Comparison of ENCODE assay signal across 13 cellular contexts in genomic region chr22:23697031-23697970, GRCh38. TPM values are rescaled to one million over a fixed set of nuclear protein-coding genes. Genes with fewer than 3 reads are reported as not detected.
DNase-seq lines count a peak whose midpoint lies in the region; ATAC-seq, FAIRE-seq and TF ChIP-seq lines count a peak whose summit lies in the region.
"Had no signal": no experiment of that assay in that cellular context is flagged by ENCODE, and none has a peak within 500 bp of the region (broad histone marks: within the 10 kb centered on the region; RNA-seq: fewer than 3 reads in every experiment).

No MANE protein-coding gene starts in this region.

- H2BK15ac ChIP-seq in mesendoderm (replicated peaks; ENCODE audit: low read depth) = no peak overlapping the region

- H3K4me3 ChIP-seq in CD8-positive, alpha-beta T cell (ENCODE audit: low read depth, low read length) = peak overlapping the region; percentile 67
- H3K4me3 ChIP-seq in GM12878 = no peak overlapping the region
- no peak overlapping the region for H3K4me3 ChIP-seq in MM.1S (ENCODE audit: low read length)
- no peak overlapping the region for H3K4me3 ChIP-seq in suprapubic skin
- H3K4me3 ChIP-seq in mesendoderm (ENCODE audit: low read length) = no peak overlapping the region

- H3K36me3 Mint-ChIP-seq in CD8-positive, alpha-beta T cell = peaks cover 72% of the 10 kb centered on the region
- peaks cover 46% of the 10 kb centered on the region for H3K36me3 Mint-ChIP-seq in nephron progenitor cell (ENCODE audit: low read depth)

- H3K79me2 ChIP-seq in GM12878 (ENCODE audit: control insufficient read depth, insufficient read depth, low read length) (no peaks in the 10 kb centered on the region), MM.1S (ENCODE audit: low read length) (peaks cover 17% of the 10 kb centered on the region), mesendoderm (ENCODE audit: control insufficient read depth, insufficient read depth, low read length) (peaks cover 2% of the 10 kb centered on the region)

- TF ChIP-seq RAD21 in GM12878 (IDR thresholded peaks at IDR 0.05; ENCODE audit: insufficient read depth, low read depth, low read length) = no peak

- H2AK5ac ChIP-seq in mesendoderm (ENCODE audit: low read length) = no peak overlapping the region

- H4K20me1 ChIP-seq in GM12878 (ENCODE audit: control insufficient read depth, insufficient read depth) (no peaks in the 10 kb centered on the region), MM.1S (ENCODE audit: insufficient read depth, low read length) (no peaks in the 10 kb centered on the region)

- no peak overlapping the region for H2AFZ ChIP-seq in GM12878 (ENCODE audit: control insufficient read depth, low read depth, low read length)
- H2AFZ ChIP-seq in MM.1S (ENCODE audit: low read length) = no peak overlapping the region

- TF ChIP-seq EP300 in GM12878 (IDR thresholded peaks at IDR 0.05; ENCODE audit: borderline replicate concordance in 1 of 2, control insufficient read depth in 1 of 2, low read depth in 2 of 2, low read length in 2 of 2) = no peak
- TF ChIP-seq EP300 in suprapubic skin (IDR thresholded peaks at IDR 0.05) = no peak

- H4K8ac ChIP-seq in mesendoderm (ENCODE audit: low read depth, low read length) = no peak overlapping the region

- H3K18ac ChIP-seq in mesendoderm (ENCODE audit: low read length) = no peak overlapping the region

- no peak overlapping the region for H3K56ac ChIP-seq in mesendoderm (ENCODE audit: low read length)

- SMC1A ChIA-PET in GM12878 (lab: Charles Lee; ENCODE audit: uncharacterized antibody, unreplicated experiment) = interaction anchor here (0.8 to 1.4 kb wide), 2 partner anchors 29 to 149 kb away, joined by 3 to 4 read pairs; no protein-coding TSS in a partner anchor

- no peaks in the 10 kb centered on the region for H3K9me3 ChIP-seq in CD8-positive, alpha-beta T cell (ENCODE audit: low read length)
- H3K9me3 ChIP-seq in KOPT-K1 (ENCODE audit: insufficient read depth, low read length, poor library complexity, severe bottlenecking) (peaks cover 6% of the 10 kb centered on the region), GM12878 (replicated peaks; ENCODE audit: control insufficient read depth, insufficient read depth, low read length) (no peaks in the 10 kb centered on the region), MM.1S (replicated peaks; ENCODE audit: insufficient read depth, low read length) (no peaks in the 10 kb centered on the region), suprapubic skin (no peaks in the 10 kb centered on the region)

- H3K4me1 Mint-ChIP-seq in CD8-positive, alpha-beta T cell (ENCODE audit: low read depth) = peaks cover 61% of the 10 kb centered on the region
- no peaks in the 10 kb centered on the region for H3K4me1 Mint-ChIP-seq in nephron progenitor cell

- peak overlapping the region; percentile 80; the same call in 1 of the 2 replicates for H3K4me2 ChIP-seq in GM12878 (ENCODE audit: control insufficient read depth, insufficient read depth)
- no peak overlapping the region for H3K4me2 ChIP-seq in MM.1S (ENCODE audit: low read depth, low read length)
- H3K4me2 ChIP-seq in mesendoderm (ENCODE audit: low read length) = no peak overlapping the region

- H3K27ac Mint-ChIP-seq in CD8-positive, alpha-beta T cell = peak overlapping the region; percentile 100
- H3K27ac Mint-ChIP-seq in nephron progenitor cell = peak overlapping the region; percentile 84

- POLR2A ChIA-PET in CD8-positive, alpha-beta T cell (lab: Charles Lee) = interaction anchor here (0.8 to 4.2 kb wide), 15 partner anchors 12 to 197 kb away, joined by 3 to 36 read pairs (median 4); partner anchors contain the start of genes C22orf15, CHCHD10, MIF and SLC2A11
- POLR2A ChIA-PET in GM12878 (lab: Charles Lee) = interaction anchor here (1.2 kb wide), 1 partner anchor 20 kb away, joined by 3 read pairs; no protein-coding TSS in a partner anchor

- no TSS peak for BruUV-seq in GM12878 (replicated peaks; lab: Mats Ljungman, UMichigan)

- peaks cover 42% of the 10 kb centered on the region for H3K4me1 ChIP-seq in CD8-positive, alpha-beta T cell (ENCODE audit: insufficient read depth, low read length)
- H3K4me1 ChIP-seq in GM12878 (ENCODE audit: control insufficient read depth, insufficient read depth, low read length) (peaks cover 15% of the 10 kb centered on the region), MM.1S (ENCODE audit: low read length) (no peaks in the 10 kb centered on the region), suprapubic skin (no peaks in the 10 kb centered on the region), mesendoderm (ENCODE audit: control insufficient read depth, low read depth, low read length) (no peaks in the 10 kb centered on the region)

- H3K79me1 ChIP-seq in mesendoderm (ENCODE audit: low read length) = peaks cover 8% of the 10 kb centered on the region

- ATAC-seq in CD8-positive, alpha-beta T cell = no peak
- no peak for ATAC-seq in GM12878

- peak overlapping the region; percentile 92 for H3K27ac ChIP-seq in CD8-positive, alpha-beta T cell (ENCODE audit: low read depth, low read length)
- H3K27ac ChIP-seq in KOPT-K1 (ENCODE audit: low read depth, low read length, poor library complexity, severe bottlenecking) (peak overlapping the region; percentile 98), GM12878 (ENCODE audit: control insufficient read depth, insufficient read depth) (peak overlapping the region; percentile 89), MM.1S (ENCODE audit: low read length) (no peak overlapping the region), suprapubic skin (no peak overlapping the region), mesendoderm (ENCODE audit: low read depth, low read length) (no peak overlapping the region)

- no peak for TF ChIP-seq POLR2A in GM12878 (IDR thresholded peaks at IDR 0.05; ENCODE audit: low read depth, low read length)
- no peak for TF ChIP-seq POLR2A in suprapubic skin (IDR thresholded peaks at IDR 0.05)

- H4K5ac ChIP-seq in mesendoderm (ENCODE audit: low read length) = no peak overlapping the region

- no peak for DNase-seq in CD8-positive, alpha-beta T cell
- DNase-seq in GM12878 (ENCODE audit: low read depth, low spot score) = no peak
- DNase-seq in nephron progenitor cell = no peak
- DNase-seq in MM.1S = no peak
- DNase-seq in NCI-H2227 treated with DMSO at 0.1 percent for 48 hours (lab: John Stamatoyannopoulos, UW) = no peak
- DNase-seq in suprapubic skin (ENCODE audit: low spot score in 2 of 2) = no peak
- DNase-seq in mesendoderm = no peak
- DNase-seq: IMR-90, NCI-H1417 treated with DMSO at 0.1 percent for 48 hours, NCI-H510A treated with DMSO at 0.1 percent for 48 hours had no signal

- no peaks in the 10 kb centered on the region for H3F3A ChIP-seq in MM.1S (ENCODE audit: insufficient read depth, low read length)

- no peak overlapping the region for H3K23ac ChIP-seq in mesendoderm (ENCODE audit: low read length)

- peak overlapping the region; percentile 98 for H3K4me3 Mint-ChIP-seq in CD8-positive, alpha-beta T cell
- no peak overlapping the region for H3K4me3 Mint-ChIP-seq in nephron progenitor cell

- H3K4ac ChIP-seq in mesendoderm (ENCODE audit: low read depth, low read length) = no peak overlapping the region

- no peak for TF ChIP-seq CTCF in CD8-positive, alpha-beta T cell (IDR thresholded peaks at IDR 0.05)
- no peak for TF ChIP-seq CTCF in GM12878 (IDR thresholded peaks at IDR 0.05 in 2 of 3, conservative IDR thresholded peaks at IDR 0.05 in 1 of 3; ENCODE audit: control insufficient read depth in 2 of 3, extremely low read depth in 1 of 3, insufficient read depth in 1 of 3, low read depth in 3 of 3, low read length in 3 of 3)
- no peak for TF ChIP-seq CTCF in nephron progenitor cell (IDR thresholded peaks at IDR 0.05)
- TF ChIP-seq CTCF in MM.1S (IDR thresholded peaks at IDR 0.05; ENCODE audit: low read length) = no peak
- TF ChIP-seq CTCF in suprapubic skin (IDR thresholded peaks at IDR 0.05) = no peak

- no peaks in the 10 kb centered on the region for H3K9me2 ChIP-seq in MM.1S (replicated peaks; ENCODE audit: insufficient read depth, low read length)

- H3K27me3 ChIP-seq in CD8-positive, alpha-beta T cell (ENCODE audit: insufficient read depth, low read length) = no peaks in the 10 kb centered on the region
- H3K27me3 ChIP-seq in GM12878 (replicated peaks in 1 of 2; ENCODE audit: control insufficient read depth in 2 of 2, insufficient read depth in 2 of 2, low read length in 1 of 2) (no peaks in the 10 kb centered on the region), MM.1S (replicated peaks; ENCODE audit: insufficient read depth, low read length) (no peaks in the 10 kb centered on the region), suprapubic skin (no peaks in the 10 kb centered on the region), mesendoderm (ENCODE audit: insufficient read depth, low read length, poor library complexity) (no peaks in the 10 kb centered on the region)

- in situ Hi-C loops in GM12878 (cut with MboI) = no loop called here

- H2BK5ac ChIP-seq in mesendoderm (ENCODE audit: low read length) = no peak overlapping the region

- H2BK120ac ChIP-seq in mesendoderm (ENCODE audit: low read depth, low read length) = no peak overlapping the region

- H3K9ac ChIP-seq in GM12878 (ENCODE audit: control insufficient read depth, insufficient read depth, low read length) (peak overlapping the region; percentile 68), MM.1S (ENCODE audit: low read length) (no peak overlapping the region), mesendoderm (ENCODE audit: low read length) (no peak overlapping the region)

- intact Hi-C loops in CD8-positive, alpha-beta T cell (cut with DNase I, micrococcal nuclease) = loop anchor here (5.0 kb wide), 4 partner anchors 55 to 140 kb away; partner anchors contain the start of genes CHCHD10 (in 1 of the 2), DERL3 (in 1 of the 2), SMARCB1 (in 1 of the 2) and VPREB3 (in 1 of the 2)
- intact Hi-C loops in GM12878 (cut with micrococcal nuclease; ENCODE audit: unreplicated experiment) = no loop called here

- peaks cover 5% of the 10 kb centered on the region for H3K9me3 Mint-ChIP-seq in CD8-positive, alpha-beta T cell
- no peaks in the 10 kb centered on the region for H3K9me3 Mint-ChIP-seq in nephron progenitor cell

- H3K27me3 Mint-ChIP-seq in CD8-positive, alpha-beta T cell (ENCODE audit: low read depth) = no peaks in the 10 kb centered on the region
- no peaks in the 10 kb centered on the region for H3K27me3 Mint-ChIP-seq in nephron progenitor cell (ENCODE audit: low read depth, poor library complexity)

- RAD21 ChIA-PET in GM12878 (lab: Charles Lee; ENCODE audit: unreplicated experiment) = no interaction called here

- CTCF ChIA-PET in CD8-positive, alpha-beta T cell (lab: Charles Lee) = interaction anchor here (0.6 to 1.8 kb wide), 3 partner anchors 15 to 152 kb away, joined by 3 to 7 read pairs (median 4); no protein-coding TSS in a partner anchor
- CTCF ChIA-PET in GM12878 (lab: Yijun Ruan, JAX) = interaction anchor here (0.6 kb wide), 2 partner anchors 9 to 272 kb away, joined by 3 read pairs; no protein-coding TSS in a partner anchor

- 96% methylated on average over 11 of the region's 11 CpGs for WGBS in GM12878 (ENCODE audit: insufficient coverage, insufficient replicate concordance, low lambda C conversion rate, missing lambda C conversion rate)
- WGBS in suprapubic skin = 81% methylated on average over 6 of the region's 11 CpGs
- no CpG with 5 or more reads among the region's 11 CpGs for WGBS in mesendoderm (ENCODE audit: extremely low coverage, insufficient coverage, low lambda C conversion rate)

- peaks cover 25% of the 10 kb centered on the region for H3K36me3 ChIP-seq in CD8-positive, alpha-beta T cell (ENCODE audit: insufficient read depth, low read length)
- H3K36me3 ChIP-seq in KOPT-K1 (ENCODE audit: insufficient read depth, low read length) (peaks cover 73% of the 10 kb centered on the region), GM12878 (ENCODE audit: control insufficient read depth in 2 of 2, insufficient read depth in 2 of 2, low read length in 1 of 2) (peaks cover 18 to 20% of the 10 kb centered on the region in 2 experiments), MM.1S (replicated peaks; ENCODE audit: insufficient read depth, low read length) (no peaks in the 10 kb centered on the region; the same call in 1 of the 2 replicates), suprapubic skin (peaks cover 80% of the 10 kb centered on the region), mesendoderm (ENCODE audit: control insufficient read depth, insufficient read depth, low read length) (peaks cover 3% of the 10 kb centered on the region)

- FAIRE-seq in GM12878 (lab: Jason Lieb, UNC) = no peak
- FAIRE-seq: RCC 7860 had no signal

RNA-seq across cellular contexts. Expression of gene RGL4, which starts 6.5 kb away (rescaled TPM):
- total RNA-seq in CD8-positive, alpha-beta T cell = 10 to 100 TPM; 24.7 to 26.2 TPM
- not detected in 2 replicates for total RNA-seq in GM12878 (2013; cell fraction: nucleolus; rRNA removed)
- 1.5 and 5.0 TPM in 2 replicates for total RNA-seq in GM12878 (2014; rRNA removed)
- total RNA-seq in GM12878 (2014; rRNA removed; fragmentation: Illumina TruSeq; extraction: Trizol) = 2.1 and 2.7 TPM in 2 replicates
- total RNA-seq in GM12878 (2021) = 1.7 TPM in 2 replicates
- polyA plus RNA-seq in GM12878 (2011; ENCODE audit: low read depth) = 6.1 TPM
- polyA plus RNA-seq in GM12878 (2011; rRNA removed) = not detected in 2 replicates
- not detected in 2 replicates for polyA plus RNA-seq in GM12878 (2011; cell fraction: cytosol; rRNA removed)
- polyA plus RNA-seq in GM12878 (2011; cell fraction: nucleus; rRNA removed) = not detected in 2 replicates
- 1.7 and 2.5 TPM in 2 replicates for polyA plus RNA-seq in GM12878 (2012)
- 0.63 and 1.4 TPM in 2 replicates for polyA plus RNA-seq in GM12878 (2014; fragmentation: Illumina TruSeq; extraction: Trizol)
- 1 to 10 TPM; 1.8 to 2.0 TPM for polyA plus RNA-seq in GM12878 (2014; fragmentation: Nextera tagmentation; extraction: Ambion mirVana)
- polyA plus RNA-seq in GM12878 (2014; rRNA removed) = 2.0 and 3.5 TPM in 2 replicates
- 1 to 10 TPM; 7.6 to 9.0 TPM for polyA plus RNA-seq in GM12878 (2016; fragmentation: Nextera tagmentation; extraction: Ambion mirVana)
- polyA minus RNA-seq in GM12878 (2011; rRNA and poly(A)+ RNA removed) = not detected in 2 replicates
- not detected in 2 replicates for polyA minus RNA-seq in GM12878 (2011; cell fraction: cytosol; rRNA and poly(A)+ RNA removed)
- polyA minus RNA-seq in GM12878 (2011; cell fraction: nucleus; rRNA and poly(A)+ RNA removed) = not detected in 2 replicates
- not detected for total RNA-seq in suprapubic skin
- polyA plus RNA-seq in mesendoderm (2013, experiment 1 of 2) = not detected
- not detected for polyA plus RNA-seq in mesendoderm (2013, experiment 2 of 2)
- total RNA-seq: G401, IMR-90 had no signal
- polyA plus RNA-seq: IMR-90 had no signal

RNA-seq across cellular contexts. Expression of gene ZNF70, which starts 53.6 kb away (rescaled TPM):
- 1 to 10 TPM; 1.7 to 1.9 TPM for total RNA-seq in CD8-positive, alpha-beta T cell
- 8.7 and 9.9 TPM in 2 replicates for total RNA-seq in GM12878 (2013; cell fraction: nucleolus; rRNA removed)
- total RNA-seq in GM12878 (2014; rRNA removed) (1.6 and 1.7 TPM in 2 replicates), GM12878 (2014; rRNA removed; fragmentation: Illumina TruSeq; extraction: Trizol) (1.6 and 1.8 TPM in 2 replicates), GM12878 (2021) (2.3 and 2.4 TPM in 2 replicates), suprapubic skin (1 to 10 TPM; 1.7 to 5.1 (median 3.1) TPM)
- polyA plus RNA-seq in GM12878 (2011; ENCODE audit: low read depth) = 0.93 TPM
- polyA plus RNA-seq in GM12878 (2011; rRNA removed) (0.24 and 0.33 TPM in 2 replicates), GM12878 (2014; fragmentation: Illumina TruSeq; extraction: Trizol) (1.1 and 1.3 TPM in 2 replicates), GM12878 (2014; fragmentation: Nextera tagmentation; extraction: Ambion mirVana) (under 1 TPM; 0.15 to 0.21 TPM), GM12878 (2014; rRNA removed) (0.94 and 1.2 TPM in 2 replicates), GM12878 (2016; fragmentation: Nextera tagmentation; extraction: Ambion mirVana) (under 1 TPM; 0.69 to 0.76 TPM)
- 0.45 and 0.63 TPM in 2 replicates for polyA plus RNA-seq in GM12878 (2011; cell fraction: cytosol; rRNA removed)
- 0.81 and 1.3 TPM in 2 replicates for polyA plus RNA-seq in GM12878 (2011; cell fraction: nucleus; rRNA removed)
- polyA plus RNA-seq in GM12878 (2012) = 1.0 and 1.6 TPM in 2 replicates
- 0.73 and 1.3 TPM in 2 replicates for polyA minus RNA-seq in GM12878 (2011; rRNA and poly(A)+ RNA removed)
- polyA minus RNA-seq in GM12878 (2011; cell fraction: cytosol; rRNA and poly(A)+ RNA removed) = 0.42 and 0.94 TPM in 2 replicates
- 0.48 and 0.86 TPM in 2 replicates for polyA minus RNA-seq in GM12878 (2011; cell fraction: nucleus; rRNA and poly(A)+ RNA removed)
- polyA plus RNA-seq in mesendoderm (2013, experiment 1 of 2) = 1.3 TPM
- 1.2 TPM for polyA plus RNA-seq in mesendoderm (2013, experiment 2 of 2)
- total RNA-seq: G401 had no signal

RNA-seq across cellular contexts. Expression of gene VPREB3, which starts 56.9 kb away (rescaled TPM):
- total RNA-seq in CD8-positive, alpha-beta T cell = 1 to 10 TPM in 1 of 2 experiments, not detected in 1; 1.0 TPM
- total RNA-seq in GM12878 (2013; cell fraction: nucleolus; rRNA removed) = 1.9 and 3.7 TPM in 2 replicates
- total RNA-seq in GM12878 (2014; rRNA removed) (27.4 and 31.2 TPM in 2 replicates), GM12878 (2014; rRNA removed; fragmentation: Illumina TruSeq; extraction: Trizol) (20.3 and 20.6 TPM in 2 replicates), GM12878 (2021) (24.1 and 25.7 TPM in 2 replicates), suprapubic skin (not detected)
- 115 TPM for polyA plus RNA-seq in GM12878 (2011; ENCODE audit: low read depth)
- polyA plus RNA-seq in GM12878 (2011; rRNA removed) (0.35 and 0.75 TPM in 2 replicates), GM12878 (2014; fragmentation: Illumina TruSeq; extraction: Trizol) (9.5 and 21.9 TPM in 2 replicates), GM12878 (2014; fragmentation: Nextera tagmentation; extraction: Ambion mirVana) (10 to 100 TPM; 55.0 to 79.5 TPM), GM12878 (2014; rRNA removed) (41.3 and 42.9 TPM in 2 replicates), GM12878 (2016; fragmentation: Nextera tagmentation; extraction: Ambion mirVana) (1 to 10 TPM; 6.1 to 6.6 TPM)
- 2.0 and 2.5 TPM in 2 replicates for polyA plus RNA-seq in GM12878 (2011; cell fraction: cytosol; rRNA removed)
- 0.87 and 1.1 TPM in 2 replicates for polyA plus RNA-seq in GM12878 (2011; cell fraction: nucleus; rRNA removed)
- polyA plus RNA-seq in GM12878 (2012) = 35.8 and 59.7 TPM in 2 replicates
- 3.3 TPM in 1 of 2 replicates, not detected in the other for polyA minus RNA-seq in GM12878 (2011; rRNA and poly(A)+ RNA removed)
- not detected in 2 replicates for polyA minus RNA-seq in GM12878 (2011; cell fraction: cytosol; rRNA and poly(A)+ RNA removed)
- not detected in 2 replicates for polyA minus RNA-seq in GM12878 (2011; cell fraction: nucleus; rRNA and poly(A)+ RNA removed)
- polyA plus RNA-seq in mesendoderm (2013, experiment 1 of 2) = 0.22 TPM
- polyA plus RNA-seq in mesendoderm (2013, experiment 2 of 2) = 0.21 TPM
- total RNA-seq: G401, IMR-90 had no signal
- polyA plus RNA-seq: IMR-90 had no signal

Comparison
In these comparisons a context has a peak if more than half of its experiments do, and no peak if none do; other contexts are left out.
1. H3K27ac ChIP-seq: peak in CD8-positive, alpha-beta T cell (single experiment), KOPT-K1 (single experiment) and GM12878 (single experiment); none in MM.1S (single experiment), suprapubic skin (single experiment) and mesendoderm (single experiment).
2. RNA of gene RGL4, which starts 6.5 kb away (total RNA-seq): 24.7 to 26.2 TPM in CD8-positive, alpha-beta T cell; 1.5 to 5.0 TPM in GM12878 and not detected in suprapubic skin; every median in the first group is over 4 times any median in the second.